In the genomic region with DNA sequence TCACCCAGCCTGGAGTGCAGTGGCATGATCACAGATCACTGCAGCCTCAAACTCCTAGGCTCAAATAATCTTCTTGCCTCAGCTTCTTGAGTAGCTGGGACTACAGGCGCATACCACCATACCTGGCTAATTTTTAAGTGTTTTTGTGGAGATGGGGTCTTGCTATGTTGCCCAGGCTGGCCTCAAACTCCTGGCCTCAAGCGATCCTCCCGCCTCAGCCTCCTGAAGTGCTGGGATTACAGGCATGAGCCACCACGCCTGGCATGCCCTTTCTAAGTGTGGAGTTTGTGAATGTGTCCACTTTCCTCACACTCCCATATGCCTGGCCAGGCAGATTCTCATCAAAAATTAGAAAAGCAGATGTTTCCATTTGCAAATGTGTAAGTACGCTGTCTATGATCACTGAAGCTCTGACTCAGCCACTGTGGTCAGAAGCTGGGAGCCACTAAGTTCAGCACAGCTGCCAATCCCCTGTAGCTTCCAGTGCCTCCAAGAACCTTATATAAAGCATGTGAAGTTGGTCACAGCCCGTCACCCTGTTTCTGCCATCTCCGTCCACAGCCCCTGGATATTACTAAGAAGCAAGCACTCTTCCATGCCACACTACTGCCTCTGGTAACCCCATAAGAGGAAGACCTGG, we compare ENCODE assay signal across 12 cellular contexts.
DNase-seq lines count a peak whose midpoint lies in the region; ATAC-seq and TF ChIP-seq lines count a peak whose summit lies in the region.
"Had no signal": no experiment of that assay in that cellular context is flagged by ENCODE, and none has a peak within 500 bp of the region (broad histone marks: within the 10 kb centered on the region; RNA-seq: fewer than 3 reads in every experiment).

No MANE protein-coding gene starts in this region.

- H3K4me1 ChIP-seq in heart left ventricle: peaks cover 0 to 35% (median 16%) of the 10 kb centered on the region in 12 donors
- H3K4me1 ChIP-seq: parathyroid adenoma had no signal

- peak; percentile 58 for DNase-seq in AG08395 (ENCODE audit: low spot score)
- DNase-seq in Daoy (ENCODE audit: low read depth): peak; percentile 24
- no peak for DNase-seq in activated B cell treated with CpG ODN at 0.5 μM for 24 hours
- DNase-seq in fibroblast of mammary gland (ENCODE audit: low read depth): peak; percentile 17
- DNase-seq in heart left ventricle: no peak
- no peak for DNase-seq in NCI-H82 treated with DMSO at 0.1 percent for 48 hours (lab: John Stamatoyannopoulos, UW; ENCODE audit: unreplicated experiment)
- DNase-seq in T-helper 17 cell: no peak
- DNase-seq: activated naive CD4-positive, alpha-beta T cell; erythroblast; NCI-H524 treated with DMSO at 0.1 percent for 48 hours had no signal

- no peak overlapping the region for H3K27ac ChIP-seq in heart left ventricle
- H3K27ac ChIP-seq: parathyroid adenoma had no signal

- H3K9me3 Mint-ChIP-seq in activated B cell treated with CpG ODN at 0.5 μM for 24 hours: no peaks in the 10 kb centered on the region

- ATAC-seq in activated B cell treated with CpG ODN at 0.5 μM for 24 hours (ENCODE audit: low read depth) (no peak), heart left ventricle (no peak), HG03097 (IDR thresholded peaks at IDR 0.05; ENCODE audit: low FRiP score, unreplicated experiment) (no peak), T-helper 17 cell (no peak)

- H3K27me3 ChIP-seq in heart left ventricle: no peaks in the 10 kb centered on the region

- intact Hi-C loops in activated B cell treated with CpG ODN at 0.5 μM for 24 hours (cut with micrococcal nuclease): no loop called here
- intact Hi-C loops in heart left ventricle (cut with DNase I): no loop called here

- peak overlapping the region; percentile 65 for H3K27ac Mint-ChIP-seq in activated B cell treated with CpG ODN at 0.5 μM for 24 hours
- no peak overlapping the region for H3K27ac Mint-ChIP-seq in T-helper 17 cell

- 92 to 95% (median 94%) methylated on average over 6 to 7 of the region's 7 CpGs for WGBS in heart left ventricle, 4 donors

- H3K4me3 Mint-ChIP-seq in activated B cell treated with CpG ODN at 0.5 μM for 24 hours (no peak overlapping the region), T-helper 17 cell (no peak overlapping the region)

- H3K4me1 Mint-ChIP-seq in activated B cell treated with CpG ODN at 0.5 μM for 24 hours: peaks cover 52% of the 10 kb centered on the region
- peaks cover 34% of the 10 kb centered on the region for H3K4me1 Mint-ChIP-seq in T-helper 17 cell

- no peak overlapping the region for H3K4me3 ChIP-seq in fibroblast of mammary gland (ENCODE audit: control insufficient read depth, low read depth, low read length)
- H3K4me3 ChIP-seq in heart left ventricle: no peak overlapping the region

- H3K36me3 ChIP-seq in heart left ventricle: no peaks in the 10 kb centered on the region

- H3K9me3 ChIP-seq in heart left ventricle: no peaks in the 10 kb centered on the region
- no peaks in the 10 kb centered on the region for H3K9me3 ChIP-seq in T-helper 17 cell (ENCODE audit: control insufficient read depth, low read length, poor library complexity, severe bottlenecking)

- H3K36me3 Mint-ChIP-seq in activated B cell treated with CpG ODN at 0.5 μM for 24 hours (ENCODE audit: low read depth) (no peaks in the 10 kb centered on the region), T-helper 17 cell (ENCODE audit: low read depth) (peaks cover 2% of the 10 kb centered on the region)

- H3K27me3 Mint-ChIP-seq in activated B cell treated with CpG ODN at 0.5 μM for 24 hours (no peaks in the 10 kb centered on the region), T-helper 17 cell (no peaks in the 10 kb centered on the region)

- TF ChIP-seq POLR2A in heart left ventricle (IDR thresholded peaks at IDR 0.05): no peak

- CTCF ChIA-PET in activated B cell treated with CpG ODN at 0.5 μM for 24 hours (lab: Charles Lee): interaction anchor here (0.9 to 1.6 kb wide), 3 partner anchors 13 to 59 kb away, joined by 3 read pairs; no protein-coding TSS in a partner anchor

- TF ChIP-seq CTCF in activated B cell treated with CpG ODN at 0.5 μM for 24 hours (IDR thresholded peaks at IDR 0.05): no peak
- no peak for TF ChIP-seq CTCF in fibroblast of mammary gland (conservative IDR thresholded peaks at IDR 0.05; ENCODE audit: control insufficient read depth, insufficient read depth, low read depth, low read length)
- TF ChIP-seq CTCF in heart left ventricle (IDR thresholded peaks at IDR 0.05): no peak

- POLR2A ChIA-PET in activated B cell treated with CpG ODN at 0.5 μM for 24 hours (lab: Charles Lee): interaction anchor here (0.7 to 18.7 kb wide), 7 partner anchors 8 to 42 kb away, joined by 3 to 1007 read pairs (median 3); no protein-coding TSS in a partner anchor

Comparison
In these comparisons a context has a peak if more than half of its experiments do, and no peak if none do; other contexts are left out.
1. DNase-seq: peak in AG08395 (single experiment), Daoy (single experiment) and fibroblast of mammary gland (single experiment); none in activated B cell treated with CpG ODN at 0.5 μM for 24 hours (single experiment), heart left ventricle (0 of 5), NCI-H82 treated with DMSO at 0.1 percent for 48 hours (single experiment) and T-helper 17 cell (0 of 3).